10 cellular contexts compared by ENCODE assay signal in genomic region chr20:45342863-45343444, GRCh38. TPM values are rescaled to one million over a fixed set of nuclear protein-coding genes. Genes with fewer than 3 reads are reported as not detected.
A peak's percentile ranks its signal among the peaks of the same experiment; 100 is the strongest.
DNase-seq lines count a peak whose midpoint lies in the region; ATAC-seq and TF ChIP-seq lines count a peak whose summit lies in the region.
"Had no signal": no experiment of that assay in that cellular context is flagged by ENCODE, and none has a peak within 500 bp of the region (broad histone marks: within the 10 kb centered on the region; RNA-seq: fewer than 3 reads in every experiment).

No MANE protein-coding gene starts in this region.

- H3K9me3 ChIP-seq in esophagus muscularis mucosa, result no peaks in the 10 kb centered on the region
- no peaks in the 10 kb centered on the region for H3K9me3 ChIP-seq in osteoblast (ENCODE audit: low read depth, low read length)

- CTCF ChIA-PET in AG04449 (lab: Yijun Ruan, JAX), result interaction anchor here (1.3 to 5.9 kb wide), 5 partner anchors 10 to 94 kb away, joined by 3 to 25 read pairs (median 17); partner anchors contain the start of gene SYS1

- DNase-seq in AG04449 (ENCODE audit: low read depth, low spot score) (no peak), NCI-H748 treated with DMSO at 0.1 percent for 48 hours (lab: John Stamatoyannopoulos, UW) (peak; percentile 26), esophagus muscularis mucosa (ENCODE audit: extremely low spot score) (no peak), osteoblast (ENCODE audit: insufficient read length, low spot score, missing footprints) (no peak), NAMALWA (ENCODE audit: low spot score) (no peak)
- no peak for DNase-seq in activated naive CD4-positive, alpha-beta T cell treated with Interleukin-2 at 50 U/mL for 16 hours
- DNase-seq: activated T-cell treated with anti-CD3 and anti-CD28 coated beads for 4 hours, MV-4-11 had no signal

- peaks cover 0 to 7% (median 2%) of the 10 kb centered on the region in 4 donors for H3K36me3 ChIP-seq in esophagus muscularis mucosa
- peaks cover 60% of the 10 kb centered on the region for H3K36me3 ChIP-seq in osteoblast (ENCODE audit: insufficient read depth, low read length)

- ATAC-seq in GM18909 (IDR thresholded peaks at IDR 0.05; ENCODE audit: poor library complexity, unreplicated experiment), result no peak
- ATAC-seq in esophagus mucosa, result no peak

- no peak for TF ChIP-seq EP300 in esophagus muscularis mucosa (IDR thresholded peaks at IDR 0.05)

- H2AFZ ChIP-seq in osteoblast (ENCODE audit: low read length), result no peak overlapping the region

- H3K4me1 ChIP-seq in esophagus muscularis mucosa, result peaks cover 78 to 98% (median 96%) of the 10 kb centered on the region in 4 donors
- H3K4me1 ChIP-seq in osteoblast (ENCODE audit: insufficient read depth, low read length), result peaks cover 85% of the 10 kb centered on the region

- H3K27ac ChIP-seq in esophagus muscularis mucosa (replicated peaks in 1 of 4), result peak overlapping the region; percentile 93 to 97 (median 96)
- peak overlapping the region; percentile 100 for H3K27ac ChIP-seq in osteoblast (ENCODE audit: low read depth, low read length)

- peak overlapping the region; percentile 84 for H3K4me3 ChIP-seq in AG04449 (ENCODE audit: low read depth, low read length)
- H3K4me3 ChIP-seq in esophagus muscularis mucosa, result peak overlapping the region; percentile 78 to 80 (median 80)
- H3K4me3 ChIP-seq in osteoblast (ENCODE audit: insufficient read depth, low read length), result peak overlapping the region; percentile 90

- H3K27me3 ChIP-seq in esophagus muscularis mucosa (no peaks in the 10 kb centered on the region), osteoblast (ENCODE audit: insufficient read depth, low read length) (no peaks in the 10 kb centered on the region)

- H4K20me1 ChIP-seq in osteoblast (ENCODE audit: insufficient read depth, low read length), result peaks cover 52% of the 10 kb centered on the region

- intact Hi-C loops in esophagus muscularis mucosa (cut with DNase I), result no loop called here

- TF ChIP-seq CTCF in AG04449 (IDR thresholded peaks at IDR 0.05; ENCODE audit: insufficient read depth, low read length, missing control alignments), result no peak
- no peak for TF ChIP-seq CTCF in esophagus muscularis mucosa (IDR thresholded peaks at IDR 0.05)
- no peak for TF ChIP-seq CTCF in osteoblast (IDR thresholded peaks at IDR 0.05; ENCODE audit: extremely low read depth, low read depth, low read length)

- POLR2A ChIA-PET in AG04449 (lab: Yijun Ruan, JAX), result no interaction called here

- peaks cover 100% of the 10 kb centered on the region for H3K79me2 ChIP-seq in osteoblast (ENCODE audit: insufficient read depth, low read length)

- no peak for TF ChIP-seq POLR2A in esophagus muscularis mucosa (IDR thresholded peaks at IDR 0.05; ENCODE audit: low read depth)

- H3K4me2 ChIP-seq in osteoblast (ENCODE audit: insufficient read depth, low read length), result peak overlapping the region; percentile 91

- WGBS in esophagus muscularis mucosa, result 24% methylated on average over 5 of the region's 6 CpGs

RNA-seq across cellular contexts. Expression of gene SDC4, which starts 5.3 kb away (rescaled TPM):
- total RNA-seq in esophagus muscularis mucosa, result 100 to 1,000 TPM in 1 of 4 donors, 10 to 100 TPM in 3; 61.9 to 177 (median 72.2) TPM
- 182 and 267 TPM in 2 replicates for total RNA-seq in osteoblast
- 99.1 TPM for total RNA-seq in esophagus mucosa

RNA-seq across cellular contexts. Expression of gene SYS1, which starts 20.0 kb away (rescaled TPM):
- total RNA-seq in esophagus muscularis mucosa (10 to 100 TPM; 28.2 to 48.4 (median 42.5) TPM), osteoblast (26.5 and 31.8 TPM in 2 replicates), esophagus mucosa (13.7 TPM)

RNA-seq across cellular contexts. Expression of gene MATN4, which starts 34.9 kb away (rescaled TPM):
- total RNA-seq in esophagus muscularis mucosa, result under 1 TPM in 2 of 4 donors, not detected in 2; 0.17 to 0.33 TPM
- total RNA-seq in osteoblast, result under 0.01 TPM in 1 of 2 replicates, not detected in the other
- 0.16 TPM for total RNA-seq in esophagus mucosa

RNA-seq across cellular contexts. Expression of gene TP53TG5, which starts 35.2 kb away (rescaled TPM):
- total RNA-seq in esophagus muscularis mucosa (1 to 10 TPM in 2 of 4 donors, under 1 TPM in 1, not detected in 1; 0.17 to 2.1 (median 1.1) TPM), osteoblast (not detected in 2 replicates), esophagus mucosa (0.36 TPM)

RNA-seq across cellular contexts. Expression of gene RBPJL, which starts 36.3 kb away (rescaled TPM):
- total RNA-seq in esophagus muscularis mucosa, result not detected
- total RNA-seq in osteoblast, result not detected in 2 replicates
- not detected for total RNA-seq in esophagus mucosa
